In genomic region chr6:393391-394221, GRCh38 we compare ENCODE assay signal across 10 cellular contexts. TPM values are rescaled to one million over a fixed set of nuclear protein-coding genes. Genes with fewer than 3 reads are reported as not detected.
DNase-seq lines count a peak whose midpoint lies in the region; ATAC-seq and TF ChIP-seq lines count a peak whose summit lies in the region.
"Had no signal": no experiment of that assay in that cellular context is flagged by ENCODE, and none has a peak within 500 bp of the region (broad histone marks: within the 10 kb centered on the region; RNA-seq: fewer than 3 reads in every experiment).

No MANE protein-coding gene starts in this region.

- H3K4me1 Mint-ChIP-seq in activated T-helper 17 cell treated with anti-CD3 and anti-CD28 coated beads, Interleukin-2, amount 50 U/mL, for 72 hours, result peaks cover 34% of the 10 kb centered on the region

- no peak overlapping the region for H3K27ac ChIP-seq in right lobe of liver
- H3K27ac ChIP-seq in suprapubic skin, result no peak overlapping the region

- DNase-seq in DMS79 treated with DMSO at 0.1 percent for 48 hours (lab: John Stamatoyannopoulos, UW), result peak; percentile 3
- no peak for DNase-seq in DMS79 (lab: John Stamatoyannopoulos, UW)
- no peak for DNase-seq in right lobe of liver
- DNase-seq in suprapubic skin (ENCODE audit: low spot score in 2 of 2), result peak in 1 of 2 donors; percentile 48
- no peak for DNase-seq in omental fat pad (ENCODE audit: low spot score)

- H3K4me1 ChIP-seq in right lobe of liver (peaks cover 0 to 23% (median 7%) of the 10 kb centered on the region in 4 donors), suprapubic skin (peaks cover 33% of the 10 kb centered on the region)

- peak overlapping the region; percentile 98 for H3K4me3 Mint-ChIP-seq in activated T-helper 17 cell treated with anti-CD3 and anti-CD28 coated beads, Interleukin-2, amount 50 U/mL, for 72 hours

- peaks cover 10 to 23% of the 10 kb centered on the region in 2 donors for H3K27me3 ChIP-seq in right lobe of liver
- peaks cover 91% of the 10 kb centered on the region for H3K27me3 ChIP-seq in suprapubic skin

- no peak for TF ChIP-seq EP300 in suprapubic skin (IDR thresholded peaks at IDR 0.05)

- peaks cover 5% of the 10 kb centered on the region for H3K9me3 Mint-ChIP-seq in activated T-helper 17 cell treated with anti-CD3 and anti-CD28 coated beads, Interleukin-2, amount 50 U/mL, for 72 hours

- no peak for TF ChIP-seq POLR2A in right lobe of liver (IDR thresholded peaks at IDR 0.05)
- TF ChIP-seq POLR2A in suprapubic skin (IDR thresholded peaks at IDR 0.05), result no peak

- no peaks in the 10 kb centered on the region for H3K27me3 Mint-ChIP-seq in activated T-helper 17 cell treated with anti-CD3 and anti-CD28 coated beads, Interleukin-2, amount 50 U/mL, for 72 hours

- H3K9me3 ChIP-seq in right lobe of liver, result no peaks in the 10 kb centered on the region
- H3K9me3 ChIP-seq in suprapubic skin, result no peaks in the 10 kb centered on the region

- H3K36me3 Mint-ChIP-seq in activated T-helper 17 cell treated with anti-CD3 and anti-CD28 coated beads, Interleukin-2, amount 50 U/mL, for 72 hours (ENCODE audit: low read depth), result peaks cover 91% of the 10 kb centered on the region

- TF ChIP-seq CTCF in right lobe of liver (IDR thresholded peaks at IDR 0.05), result no peak
- TF ChIP-seq CTCF in suprapubic skin (IDR thresholded peaks at IDR 0.05), result no peak
- no peak for TF ChIP-seq CTCF in omental fat pad (IDR thresholded peaks at IDR 0.05)

- H3K27ac Mint-ChIP-seq in activated T-helper 17 cell treated with anti-CD3 and anti-CD28 coated beads, Interleukin-2, amount 50 U/mL, for 72 hours, result peak overlapping the region; percentile 100

- H3K4me3 ChIP-seq in right lobe of liver (peak overlapping the region in 2 of 3 donors; percentile 2 to 50), suprapubic skin (peak overlapping the region; percentile 56)

- H3K36me3 ChIP-seq in right lobe of liver (no peaks in the 10 kb centered on the region), suprapubic skin (no peaks in the 10 kb centered on the region)

- WGBS in right lobe of liver (ENCODE audit: insufficient coverage, low coverage, low lambda C conversion rate, missing lambda C conversion rate), result 9% methylated on average over 25 of the region's 68 CpGs
- WGBS in suprapubic skin, result 4% methylated on average over 34 of the region's 68 CpGs

- intact Hi-C loops in right lobe of liver (cut with DNase I), result no loop called here

- ATAC-seq in activated T-helper 17 cell treated with anti-CD3 and anti-CD28 coated beads, Interleukin-2, amount 50 U/mL, for 72 hours (replicated peaks), result peak; percentile 7
- ATAC-seq in right lobe of liver, result no peak
- no peak for ATAC-seq in GM21619 (IDR thresholded peaks at IDR 0.05; ENCODE audit: unreplicated experiment)
- no peak for ATAC-seq in GM21447 (IDR thresholded peaks at IDR 0.05; ENCODE audit: unreplicated experiment)
- ATAC-seq in omental fat pad (ENCODE audit: low FRiP score), result no peak

RNA-seq across cellular contexts. Expression of gene IRF4, which starts 2.1 kb away (rescaled TPM):
- total RNA-seq in activated T-helper 17 cell treated with anti-CD3 and anti-CD28 coated beads, Interleukin-2, amount 50 U/mL, for 72 hours, result 100 to 1,000 TPM; 477 to 704 TPM
- total RNA-seq in right lobe of liver (1 to 10 TPM in 4 of 6 experiments, under 1 TPM in 2; 0.24 to 5.0 (median 1.6) TPM), suprapubic skin (10 to 100 TPM; 17.3 to 22.8 (median 20.4) TPM), omental fat pad (1 to 10 TPM; 3.5 to 5.8 (median 4.1) TPM)
- total RNA-seq: A172, glomerular endothelial cell had no signal

Comparison
In these comparisons a context has a peak if more than half of its experiments do, and no peak if none do; other contexts are left out.
1. RNA of gene IRF4, which starts 2.1 kb away (total RNA-seq): 477 to 704 TPM in activated T-helper 17 cell treated with anti-CD3 and anti-CD28 coated beads, Interleukin-2, amount 50 U/mL, for 72 hours; 17.3 to 22.8 TPM in suprapubic skin, 3.5 to 5.8 TPM in omental fat pad and 0.24 to 5.0 TPM in right lobe of liver; every median in the first group is over 10 times any median in the second.